25 cellular contexts compared by ENCODE assay signal in the genomic region with DNA sequence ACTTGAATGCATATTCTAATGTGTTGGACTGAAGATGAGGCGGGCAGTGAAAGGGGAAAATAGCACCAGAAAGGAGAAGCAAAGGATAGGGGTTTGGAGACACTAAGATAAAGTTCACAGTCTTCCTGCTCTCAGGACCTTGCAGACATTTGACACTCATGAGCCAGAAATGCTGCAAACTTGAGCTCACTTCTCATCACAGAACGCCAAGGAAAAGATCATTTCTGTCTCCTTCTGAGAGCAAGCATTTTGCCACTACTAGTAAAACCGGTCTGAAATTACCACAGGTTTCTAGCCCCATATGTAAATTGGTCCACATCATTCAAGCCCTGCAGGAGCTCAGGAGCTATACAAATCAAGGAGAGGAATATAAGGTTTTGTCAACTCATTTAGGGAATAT. TPM values are rescaled to one million over a fixed set of nuclear protein-coding genes. Genes with fewer than 3 reads are reported as not detected.
"Had no signal": no experiment of that assay in that cellular context is flagged by ENCODE, and none has a peak within 500 bp of the region (broad histone marks: within the 10 kb centered on the region; RNA-seq: fewer than 3 reads in every experiment).

No MANE protein-coding gene starts in this region.

- H3K27me3 ChIP-seq: hepatocyte, left lung, pancreas, suprapubic skin, tibial nerve, upper lobe of right lung had no signal

- ATAC-seq: stimulated activated effector memory CD8-positive, alpha-beta T cell treated with anti-CD3 and anti-CD28 coated beads, Interleukin-12 subunit alpha, Interleukin-12 subunit beta, amount 100 ng/mL, for 72 hours had no signal

- H3K27ac Mint-ChIP-seq: naive thymus-derived CD8-positive, alpha-beta T cell; nephron; stimulated activated effector memory CD8-positive, alpha-beta T cell treated with anti-CD3 and anti-CD28 coated beads, Interleukin-12 subunit alpha, Interleukin-12 subunit beta, amount 100 ng/mL, for 72 hours; stimulated activated naive CD8-positive, alpha-beta T cell treated with anti-CD3 and anti-CD28 coated beads, Interleukin-15, Interleukin-2, amounts not matched to agents 100 ng/mL and 50 ng/mL, for 24 hours had no signal

- H3K79me2 ChIP-seq: hepatocyte had no signal

- H3K9me3 Mint-ChIP-seq: naive thymus-derived CD8-positive, alpha-beta T cell; nephron; neural crest cell; stimulated activated effector memory CD8-positive, alpha-beta T cell treated with anti-CD3 and anti-CD28 coated beads, Interleukin-12 subunit alpha, Interleukin-12 subunit beta, amount 100 ng/mL, for 72 hours; stimulated activated naive CD8-positive, alpha-beta T cell treated with anti-CD3 and anti-CD28 coated beads, Interleukin-15, Interleukin-2, amounts not matched to agents 100 ng/mL and 50 ng/mL, for 24 hours had no signal

- H3K9me3 ChIP-seq: left lung, lower lobe of right lung, pancreas, prostate gland, spleen, suprapubic skin, tibial nerve, upper lobe of right lung had no signal

- H3K4me3 ChIP-seq: hepatocyte, left lung, lower lobe of right lung, pancreas, prostate gland, spleen, suprapubic skin, tibial nerve, upper lobe of right lung had no signal

- H3K4me1 Mint-ChIP-seq: nephron had no signal

- H3K4me2 ChIP-seq: hepatocyte had no signal

- H3K4me3 Mint-ChIP-seq: naive thymus-derived CD8-positive, alpha-beta T cell; nephron; neural crest cell; stimulated activated effector memory CD8-positive, alpha-beta T cell treated with anti-CD3 and anti-CD28 coated beads, Interleukin-12 subunit alpha, Interleukin-12 subunit beta, amount 100 ng/mL, for 72 hours; stimulated activated naive CD8-positive, alpha-beta T cell treated with anti-CD3 and anti-CD28 coated beads, Interleukin-15, Interleukin-2, amounts not matched to agents 100 ng/mL and 50 ng/mL, for 24 hours had no signal

- FAIRE-seq: keratinocyte, small intestine had no signal

- DNase-seq: kidney glomerular epithelial cell; left cardiac atrium; left lung; lower lobe of right lung; mammary epithelial cell; mesenchymal stem cell; naive thymus-derived CD8-positive, alpha-beta T cell; pancreas; posterior cingulate gyrus; retina; right cardiac atrium; small intestine; spleen; stimulated activated CD4-positive, alpha-beta T cell treated with anti-CD3 and anti-CD28 coated beads, Interleukin-4, amount 100 ng/mL, for 24 hours; stimulated activated naive CD4-positive, alpha-beta T cell; upper lobe of right lung had no signal

- H3K27ac ChIP-seq: hepatocyte, left lung, lower lobe of right lung, pancreas, prostate gland, spleen, suprapubic skin, tibial nerve, upper lobe of right lung had no signal

- H3K36me3 ChIP-seq: pancreas, prostate gland, suprapubic skin had no signal

- H2AFZ ChIP-seq: hepatocyte had no signal

- H3K36me3 Mint-ChIP-seq: naive thymus-derived CD8-positive, alpha-beta T cell; stimulated activated effector memory CD8-positive, alpha-beta T cell treated with anti-CD3 and anti-CD28 coated beads, Interleukin-12 subunit alpha, Interleukin-12 subunit beta, amount 100 ng/mL, for 72 hours had no signal

- H3K4me1 ChIP-seq: left lung, lower lobe of right lung, pancreas, suprapubic skin, upper lobe of right lung had no signal

RNA-seq across cellular contexts. Expression of a gene that starts 44.6 kb away (rescaled TPM):
- total RNA-seq: naive thymus-derived CD8-positive, alpha-beta T cell had no signal
- polyA plus RNA-seq: naive thymus-derived CD8-positive, alpha-beta T cell had no signal
